Comparison of ENCODE assay signal across 16 cellular contexts in genomic region chr17:1576500-1576899, GRCh38. TPM values are rescaled to one million over a fixed set of nuclear protein-coding genes. Genes with fewer than 3 reads are reported as not detected.
DNase-seq lines count a peak whose midpoint lies in the region; ATAC-seq and TF ChIP-seq lines count a peak whose summit lies in the region.
"Had no signal": no experiment of that assay in that cellular context is flagged by ENCODE, and none has a peak within 500 bp of the region (broad histone marks: within the 10 kb centered on the region; RNA-seq: fewer than 3 reads in every experiment).

No MANE protein-coding gene starts in this region.

- no peak overlapping the region for H3K9ac ChIP-seq in OCI-LY1 (ENCODE audit: low read length)

- no peaks in the 10 kb centered on the region for H3K79me2 ChIP-seq in OCI-LY1 (ENCODE audit: insufficient read depth, low read length)

- no peaks in the 10 kb centered on the region for H4K20me1 ChIP-seq in OCI-LY1 (ENCODE audit: insufficient read depth, low read length)

- ATAC-seq in thoracic aorta (ENCODE audit: insufficient number of reproducible peaks, low FRiP score, low read depth) (no peak), GM19328 (IDR thresholded peaks at IDR 0.05; ENCODE audit: unreplicated experiment) (no peak), GM21723 (IDR thresholded peaks at IDR 0.05; ENCODE audit: unreplicated experiment) (no peak)
- ATAC-seq: activated CD4-positive, alpha-beta T cell treated with anti-CD3 and anti-CD28 coated beads for 36 hours had no signal

- TF ChIP-seq EP300 in ovary (IDR thresholded peaks at IDR 0.05): no peak

- intact Hi-C loops in dendritic cell treated with granulocyte-macrophage colony-stimulating factor and Interleukin-4, amounts not matched to agents 40 ng/mL and 50 ng/mL, for 4 days (cut with micrococcal nuclease): loop anchor here (2.0 to 10.0 kb wide), 2 partner anchors 72 to 818 kb away; partner anchors contain the start of gene RILP
- intact Hi-C loops in ovary (cut with DNase I): loop anchor here in 2 of 4 donors (5.0 to 10.0 kb wide), 2 partner anchors 71 to 138 kb away; partner anchors contain the start of genes RILP (in 1 of the 2), SCARF1 (in 1 of the 2) and TLCD2 (in 1 of the 2)

- no peak for TF ChIP-seq CTCF in OCI-LY1 (IDR thresholded peaks at IDR 0.05; ENCODE audit: low read length)
- TF ChIP-seq CTCF in ovary (IDR thresholded peaks at IDR 0.05): no peak
- TF ChIP-seq CTCF in thoracic aorta (IDR thresholded peaks at IDR 0.05): no peak

- H3K27me3 Mint-ChIP-seq in dendritic cell treated with granulocyte-macrophage colony-stimulating factor and Interleukin-4, amounts not matched to agents 40 ng/mL and 50 ng/mL, for 4 days: no peaks in the 10 kb centered on the region
- H3K27me3 Mint-ChIP-seq: activated CD4-positive, alpha-beta T cell treated with anti-CD3 and anti-CD28 coated beads for 36 hours; brain had no signal

- H3K4me1 ChIP-seq in OCI-LY1 (ENCODE audit: insufficient read depth, low read length, severe bottlenecking) (peaks cover 54% of the 10 kb centered on the region), ovary (ENCODE audit: insufficient read depth) (peaks cover 19% of the 10 kb centered on the region), thoracic aorta (ENCODE audit: control insufficient read depth in 1 of 2, low read depth in 2 of 2) (peaks cover 14 to 35% of the 10 kb centered on the region in 2 donors)

- peaks cover 86% of the 10 kb centered on the region for H3K4me1 Mint-ChIP-seq in dendritic cell treated with granulocyte-macrophage colony-stimulating factor and Interleukin-4, amounts not matched to agents 40 ng/mL and 50 ng/mL, for 4 days (ENCODE audit: low read depth)

- no peaks in the 10 kb centered on the region for H3K27me3 ChIP-seq in OCI-LY1 (ENCODE audit: insufficient read depth, low read length)
- H3K27me3 ChIP-seq in ovary: no peaks in the 10 kb centered on the region
- H3K27me3 ChIP-seq in thoracic aorta (replicated peaks; ENCODE audit: insufficient read depth): no peaks in the 10 kb centered on the region
- H3K27me3 ChIP-seq: BE2C had no signal

- H3K36me3 Mint-ChIP-seq in dendritic cell treated with granulocyte-macrophage colony-stimulating factor and Interleukin-4, amounts not matched to agents 40 ng/mL and 50 ng/mL, for 4 days (ENCODE audit: low read depth): peaks cover 83% of the 10 kb centered on the region

- H3K27ac ChIP-seq in OCI-LY1 (ENCODE audit: low read depth, low read length, poor library complexity, severe bottlenecking): peak overlapping the region; percentile 30
- peak overlapping the region; percentile 75 to 93 for H3K27ac ChIP-seq in ovary
- peak overlapping the region; percentile 92 to 95 for H3K27ac ChIP-seq in thoracic aorta

- no peaks in the 10 kb centered on the region for H3K9me3 Mint-ChIP-seq in dendritic cell treated with granulocyte-macrophage colony-stimulating factor and Interleukin-4, amounts not matched to agents 40 ng/mL and 50 ng/mL, for 4 days
- H3K9me3 Mint-ChIP-seq: brain, HFFc6 had no signal

- H3K36me3 ChIP-seq in OCI-LY1 (ENCODE audit: insufficient read depth, low read length): peaks cover 41% of the 10 kb centered on the region
- no peaks in the 10 kb centered on the region for H3K36me3 ChIP-seq in ovary
- no peaks in the 10 kb centered on the region for H3K36me3 ChIP-seq in thoracic aorta
- H3K36me3 ChIP-seq: BE2C had no signal

- WGBS in ovary, 3 donors: 88 to 89% (median 89%) methylated on average over 15 of the region's 15 CpGs

- no peaks in the 10 kb centered on the region for H3F3A ChIP-seq in OCI-LY1 (ENCODE audit: insufficient read depth, low read length)

- no peak for TF ChIP-seq POLR2A in ovary (IDR thresholded peaks at IDR 0.05)

- no peaks in the 10 kb centered on the region for H3K9me2 ChIP-seq in OCI-LY1 (ENCODE audit: low read depth, low read length)

- H3K4me3 ChIP-seq in OCI-LY1 (ENCODE audit: low read depth, low read length, poor library complexity, severe bottlenecking): no peak overlapping the region
- no peak overlapping the region for H3K4me3 ChIP-seq in ovary
- no peak overlapping the region for H3K4me3 ChIP-seq in thoracic aorta

- H3K27ac Mint-ChIP-seq in dendritic cell treated with granulocyte-macrophage colony-stimulating factor and Interleukin-4, amounts not matched to agents 40 ng/mL and 50 ng/mL, for 4 days: peak overlapping the region; percentile 99
- H3K27ac Mint-ChIP-seq: activated CD4-positive, alpha-beta T cell treated with anti-CD3 and anti-CD28 coated beads for 36 hours had no signal

- no peak overlapping the region for H2AFZ ChIP-seq in OCI-LY1 (ENCODE audit: low read length)

- H3K4me2 ChIP-seq in OCI-LY1 (ENCODE audit: low read length): no peak overlapping the region

- H3K9me3 ChIP-seq in OCI-LY1 (ENCODE audit: low read length): no peaks in the 10 kb centered on the region
- H3K9me3 ChIP-seq in ovary: no peaks in the 10 kb centered on the region
- no peaks in the 10 kb centered on the region for H3K9me3 ChIP-seq in thoracic aorta
- H3K9me3 ChIP-seq: BE2C had no signal

- peak overlapping the region; percentile 20 for H3K4me3 Mint-ChIP-seq in dendritic cell treated with granulocyte-macrophage colony-stimulating factor and Interleukin-4, amounts not matched to agents 40 ng/mL and 50 ng/mL, for 4 days
- H3K4me3 Mint-ChIP-seq: activated CD4-positive, alpha-beta T cell treated with anti-CD3 and anti-CD28 coated beads for 36 hours; brain; HFFc6 had no signal

- DNase-seq in ovary: peak in 2 of 5 donors; percentile 45 to 54
- no peak for DNase-seq in thoracic aorta (ENCODE audit: low spot score)
- DNase-seq in activated effector memory CD4-positive, alpha-beta T cell treated with anti-CD3 and anti-CD28 coated beads, Interleukin-2, amount 50 U/mL, for 16 hours: no peak
- no peak for DNase-seq in NCI-H748 (lab: John Stamatoyannopoulos, UW; ENCODE audit: unreplicated experiment)
- DNase-seq: activated CD4-positive, alpha-beta T cell treated with anti-CD3 and anti-CD28 coated beads for 36 hours; activated naive CD4-positive, alpha-beta T cell treated with Interleukin-2 at 50 U/mL for 16 hours; BE2C; MM.1S; NCI-H1930; NCI-H510A treated with DMSO at 0.1 percent for 48 hours had no signal

RNA-seq across cellular contexts. Expression of gene PITPNA, which starts 13.9 kb away (rescaled TPM):
- total RNA-seq in ovary: 10 to 100 TPM; 16.8 to 64.0 (median 52.6) TPM
- polyA plus RNA-seq in ovary: 100 to 1,000 TPM in 1 of 2 donors, 10 to 100 TPM in 1; 24.8 to 122 TPM
- total RNA-seq in thoracic aorta: 10 to 100 TPM; 33.8 to 39.4 TPM

RNA-seq across cellular contexts. Expression of gene SLC43A2, which starts 52.1 kb away (rescaled TPM):
- total RNA-seq in ovary (10 to 100 TPM in 3 of 7 donors, 1 to 10 TPM in 4; 3.5 to 24.6 (median 8.8) TPM), thoracic aorta (10 to 100 TPM; 21.1 to 21.9 TPM)
- polyA plus RNA-seq in ovary: 1 to 10 TPM; 5.0 to 7.1 TPM

Comparison
In these comparisons a context has a peak if more than half of its experiments do, and no peak if none do; other contexts are left out.
1. H3K27ac ChIP-seq: peak in every context shown above with its lines; median percentile 94 in thoracic aorta; 84 in ovary; 30 in OCI-LY1.